In the genomic region with DNA sequence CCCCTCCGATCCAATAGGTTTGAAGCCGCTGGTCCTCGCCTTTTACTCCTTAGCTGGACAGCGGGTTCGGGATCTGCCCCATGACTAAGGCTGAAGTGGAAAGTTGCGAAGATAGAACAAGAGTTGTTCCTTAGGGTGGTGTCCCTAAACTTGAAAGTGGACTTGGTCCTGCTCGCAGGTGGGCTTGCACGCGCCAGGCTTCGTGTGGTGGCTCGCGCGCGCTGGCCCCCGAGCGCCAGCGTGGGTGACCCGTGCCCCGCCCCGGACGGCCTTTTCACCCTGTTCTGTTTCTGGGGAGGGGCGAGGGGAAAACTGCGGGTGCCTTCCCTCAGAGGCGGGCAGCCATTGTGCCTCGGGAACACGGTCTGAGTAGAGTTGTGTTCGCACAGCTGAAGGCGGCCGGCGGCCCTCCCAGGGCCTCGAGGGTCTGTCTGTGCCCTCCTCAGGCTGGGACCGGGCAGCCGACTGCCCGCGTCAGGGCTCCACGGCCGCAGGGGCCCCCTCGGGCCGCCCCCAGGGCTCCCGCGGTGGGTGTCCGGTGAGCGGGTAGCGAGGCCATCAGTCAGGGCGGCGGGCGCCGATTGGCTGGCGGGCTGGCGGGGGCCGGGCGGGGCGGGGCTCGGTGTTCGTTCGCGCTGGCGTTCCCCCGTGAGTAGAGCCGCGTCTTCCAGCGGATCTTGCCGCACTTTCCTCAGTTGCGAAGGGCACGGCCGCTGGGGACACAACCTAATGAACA, we compare ENCODE assay signal across 8 cellular contexts. TPM values are rescaled to one million over a fixed set of nuclear protein-coding genes. Genes with fewer than 3 reads are reported as not detected.
DNase-seq lines count a peak whose midpoint lies in the region; ATAC-seq, FAIRE-seq and TF ChIP-seq lines count a peak whose summit lies in the region.

No MANE protein-coding gene starts in this region.

- H3K4me1 ChIP-seq in pancreas = peaks cover 61 to 69% (median 64%) of the 10 kb centered on the region in 3 donors
- H3K4me1 ChIP-seq in thyroid gland = peaks cover 37 to 68% of the 10 kb centered on the region in 2 donors

- DNase-seq in EL = peak; percentile 87
- peak; percentile 74 for DNase-seq in LHCN-M2 (ENCODE audit: low read depth)
- DNase-seq in activated naive CD8-positive, alpha-beta T cell treated with anti-CD3 and anti-CD28 coated beads, Interleukin-2, amount 50 U/mL, for 16 hours (ENCODE audit: low read depth, low spot score) = peak; percentile 51
- DNase-seq in Right ventricle myocardium superior = peak; percentile 93
- DNase-seq in pancreas = peak; percentile 85 to 94 (median 90)
- peak; percentile 87 to 89 for DNase-seq in thyroid gland

- no peaks in the 10 kb centered on the region for H3K36me3 ChIP-seq in SU-DHL-6 (ENCODE audit: low read length)
- H3K36me3 ChIP-seq in pancreas = no peaks in the 10 kb centered on the region
- H3K36me3 ChIP-seq in thyroid gland = no peaks in the 10 kb centered on the region

- no peaks in the 10 kb centered on the region for H3K9me2 ChIP-seq in SU-DHL-6 (replicated peaks; ENCODE audit: insufficient read depth, low read length)

- no peaks in the 10 kb centered on the region for H3K9me3 ChIP-seq in SU-DHL-6 (ENCODE audit: insufficient read depth, low read length)
- no peaks in the 10 kb centered on the region for H3K9me3 ChIP-seq in pancreas
- no peaks in the 10 kb centered on the region for H3K9me3 ChIP-seq in thyroid gland

- TF ChIP-seq POLR2A in thyroid gland (IDR thresholded peaks at IDR 0.05) = peak in 1 of 2 donors; percentile 89

- peaks cover 15% of the 10 kb centered on the region; the same call in 1 of the 2 replicates for H4K20me1 ChIP-seq in SU-DHL-6 (ENCODE audit: low read depth, low read length)

- 1% methylated on average over 55 to 66 of the region's 66 CpGs for WGBS in pancreas, 2 donors
- WGBS in thyroid gland, 2 donors = 11 to 25% methylated on average over 16 to 26 of the region's 66 CpGs

- FAIRE-seq in pancreas (lab: Jason Lieb, UNC) = no peak

- ATAC-seq in GM21786 (IDR thresholded peaks at IDR 0.05; ENCODE audit: unreplicated experiment) (peak; percentile 48), Right ventricle myocardium superior (ENCODE audit: poor library complexity) (peak; percentile 94), pancreas (peak; percentile 78 to 86 (median 82))

- H3K27ac ChIP-seq in SU-DHL-6 (ENCODE audit: low read depth, low read length) (no peak overlapping the region), pancreas (peak overlapping the region; percentile 95 to 98 (median 96)), thyroid gland (peak overlapping the region; percentile 90 to 97 (median 95))

- H3F3A ChIP-seq in SU-DHL-6 (ENCODE audit: insufficient read depth) = peaks cover 17% of the 10 kb centered on the region

- peak overlapping the region; percentile 61 for H3K9ac ChIP-seq in SU-DHL-6 (ENCODE audit: low read length)

- peak overlapping the region; percentile 64 for H3K4me2 ChIP-seq in SU-DHL-6 (ENCODE audit: low read depth, low read length, poor library complexity, severe bottlenecking)

- H3K4me3 ChIP-seq in SU-DHL-6 (ENCODE audit: insufficient read depth, low read length, poor library complexity, severe bottlenecking) (peak overlapping the region; percentile 72), pancreas (peak overlapping the region; percentile 11 to 55 (median 44)), thyroid gland (replicated peaks in 1 of 3) (peak overlapping the region in 2 of 3 donors; percentile 13 to 50)

- intact Hi-C loops in Right ventricle myocardium superior (cut with DNase I) = no loop called here
- intact Hi-C loops in pancreas (cut with DNase I) = no loop called here
- intact Hi-C loops in thyroid gland (cut with DNase I) = loop anchor here (5.0 kb wide), 1 partner anchor 33 kb away; the partner anchor contains the start of gene RREB1

- H3K27me3 ChIP-seq in SU-DHL-6 (ENCODE audit: low read length) = no peaks in the 10 kb centered on the region
- H3K27me3 ChIP-seq in pancreas = no peaks in the 10 kb centered on the region
- no peaks in the 10 kb centered on the region for H3K27me3 ChIP-seq in thyroid gland

- no peak for TF ChIP-seq CTCF in SU-DHL-6 (IDR thresholded peaks at IDR 0.05; ENCODE audit: insufficient read depth, low read length, poor library complexity, severe bottlenecking)
- no peak for TF ChIP-seq CTCF in pancreas (IDR thresholded peaks at IDR 0.05)
- no peak for TF ChIP-seq CTCF in thyroid gland (IDR thresholded peaks at IDR 0.05)

- H2AFZ ChIP-seq in SU-DHL-6 (ENCODE audit: low read depth, low read length, severe bottlenecking) = peak overlapping the region; percentile 91

- H3K79me2 ChIP-seq in SU-DHL-6 (ENCODE audit: insufficient read depth, low read length) = no peaks in the 10 kb centered on the region

RNA-seq across cellular contexts. Expression of gene RREB1, which starts 33.0 kb away (rescaled TPM):
- total RNA-seq in LHCN-M2 (2014; rRNA removed) (9.9 and 11.5 TPM in 2 replicates), Right ventricle myocardium superior (34.2 TPM), pancreas (10 to 100 TPM; 22.7 to 45.3 (median 30.5) TPM), thyroid gland (10 to 100 TPM; 48.0 to 91.3 (median 57.1) TPM)
- polyA plus RNA-seq in LHCN-M2 (2012) = 5.4 TPM
- 10 to 100 TPM in 1 of 2 donors, 1 to 10 TPM in 1; 8.9 to 12.4 TPM for polyA plus RNA-seq in pancreas
